ENCODE assay signal across 12 cellular contexts in genomic region chr14:39417014-39417413, GRCh38. TPM values are rescaled to one million over a fixed set of nuclear protein-coding genes. Genes with fewer than 3 reads are reported as not detected.
DNase-seq lines count a peak whose midpoint lies in the region; ATAC-seq and TF ChIP-seq lines count a peak whose summit lies in the region.
"Had no signal": no experiment of that assay in that cellular context is flagged by ENCODE, and none has a peak within 500 bp of the region (broad histone marks: within the 10 kb centered on the region; RNA-seq: fewer than 3 reads in every experiment).

No MANE protein-coding gene starts in this region.

- POLR2A ChIA-PET in BJ (lab: Charles Lee) = no interaction called here

- no peak for TF ChIP-seq POLR2A in upper lobe of left lung (IDR thresholded peaks at IDR 0.05)

- H3K27ac ChIP-seq in brain microvascular endothelial cell (no peak overlapping the region), upper lobe of left lung (no peak overlapping the region)

- TF ChIP-seq CTCF in BJ (IDR thresholded peaks at IDR 0.05; ENCODE audit: insufficient read depth, low read depth, low read length) (peak; percentile 30; the same call in 1 of the 2 replicates), brain microvascular endothelial cell (IDR thresholded peaks at IDR 0.05; ENCODE audit: low read depth, low read length, missing control alignments) (peak; percentile 54), upper lobe of left lung (IDR thresholded peaks at IDR 0.05) (no peak)

- intact Hi-C loops in left ventricle myocardium superior (cut with micrococcal nuclease) = no loop called here

- ATAC-seq in left ventricle myocardium superior (peak; percentile 94), HG03460 (IDR thresholded peaks at IDR 0.05; ENCODE audit: unreplicated experiment) (no peak), GM18858 (IDR thresholded peaks at IDR 0.05; ENCODE audit: unreplicated experiment) (no peak), upper lobe of left lung (ENCODE audit: low FRiP score in 2 of 2) (no peak)
- ATAC-seq: effector memory CD8-positive, alpha-beta T cell; K562 had no signal

- CTCF ChIA-PET in BJ (lab: Yijun Ruan, JAX) = no interaction called here

- peaks cover 0 to 17% (median 7%) of the 10 kb centered on the region in 4 donors for H3K9me3 ChIP-seq in upper lobe of left lung

- no peaks in the 10 kb centered on the region for H3K4me1 ChIP-seq in upper lobe of left lung

- 95 to 97% methylated on average over 2 of the region's 2 CpGs for WGBS in upper lobe of left lung, 2 donors

- TF ChIP-seq EP300 in upper lobe of left lung (IDR thresholded peaks at IDR 0.05) = no peak

- DNase-seq in BJ (ENCODE audit: low read depth) (no peak), HT1080 (ENCODE audit: low read depth) (peak; percentile 18), brain microvascular endothelial cell (no peak), left ventricle myocardium superior (no peak), AG08395 (ENCODE audit: low spot score) (no peak), upper lobe of left lung (no peak)
- DNase-seq: amniotic stem cell; DMS79 treated with DMSO at 0.1 percent for 48 hours; effector memory CD8-positive, alpha-beta T cell had no signal

- H3K4me3 ChIP-seq in BJ (ENCODE audit: low read depth, low read length) (no peak overlapping the region), brain microvascular endothelial cell (ENCODE audit: low read depth, low read length) (no peak overlapping the region), upper lobe of left lung (no peak overlapping the region)
- H3K4me3 ChIP-seq: K562 had no signal

- in situ Hi-C loops in brain microvascular endothelial cell (cut with HindIII; ENCODE audit: low pct_ligation_motif_present, low sequenced_read_pairs) = no loop called here

- H3K36me3 ChIP-seq in BJ (ENCODE audit: control insufficient read depth, insufficient read depth, low read length) (no peaks in the 10 kb centered on the region), brain microvascular endothelial cell (replicated peaks) (no peaks in the 10 kb centered on the region), upper lobe of left lung (no peaks in the 10 kb centered on the region)

- H3K27me3 ChIP-seq in BJ (ENCODE audit: control insufficient read depth, insufficient read depth, low read length) = no peaks in the 10 kb centered on the region
- no peaks in the 10 kb centered on the region for H3K27me3 ChIP-seq in brain microvascular endothelial cell (replicated peaks)
- H3K27me3 ChIP-seq in upper lobe of left lung = no peaks in the 10 kb centered on the region

RNA-seq across cellular contexts. Expression of gene FBXO33, which starts 15.2 kb away (rescaled TPM):
- 7.3 and 9.1 TPM in 2 replicates for polyA plus RNA-seq in BJ (2011; rRNA removed)
- 5.9 and 7.9 TPM in 2 replicates for polyA minus RNA-seq in BJ (2011; rRNA and poly(A)+ RNA removed)
- 16.0 and 18.7 TPM in 2 replicates for total RNA-seq in HT1080 (2014; rRNA removed; shearing (Covaris generic))
- polyA plus RNA-seq in HT1080 (2015; cell fraction: cytosol; rRNA removed) = 11.7 and 12.5 TPM in 2 replicates
- 16.5 and 16.7 TPM in 2 replicates for polyA plus RNA-seq in HT1080 (2015; cell fraction: nucleus; rRNA removed)
- total RNA-seq in left ventricle myocardium superior (4.4 TPM), upper lobe of left lung (10 to 100 TPM; 10.1 to 23.2 (median 14.3) TPM)

Comparison
In these comparisons a context has a peak if more than half of its experiments do, and no peak if none do; other contexts are left out.
1. CTCF ChIP-seq: peak in BJ (single experiment) and brain microvascular endothelial cell (single experiment); none in upper lobe of left lung (0 of 6).